6 cellular contexts compared by ENCODE assay signal in genomic region chr17:16842376-16842775, GRCh38.
DNase-seq lines count a peak whose midpoint lies in the region; ATAC-seq, FAIRE-seq and TF ChIP-seq lines count a peak whose summit lies in the region.
"Not testable (repeated sequence)": the region's sequence is repeated elsewhere in the genome, so short reads cannot be mapped to it uniquely, and the experiment has no call there.

No MANE protein-coding gene starts in this region.

- TF ChIP-seq CTCF in chondrocyte (IDR thresholded peaks at IDR 0.05); kidney (IDR thresholded peaks at IDR 0.05; ENCODE audit: borderline replicate concordance, extremely low read depth, insufficient read depth); nephron progenitor cell (IDR thresholded peaks at IDR 0.05); upper lobe of right lung (IDR thresholded peaks at IDR 0.05): not testable (repeated sequence)

- not testable (repeated sequence) for H3K36me3 ChIP-seq in kidney (ENCODE audit: control insufficient read depth in 1 of 2, insufficient read depth in 2 of 2, low read length in 2 of 2); upper lobe of right lung

- intact Hi-C loops in kidney (cut with DNase I); upper lobe of right lung (cut with DNase I): not testable (repeated sequence)

- not testable (repeated sequence) for H3K9me3 ChIP-seq in kidney (ENCODE audit: control insufficient read depth in 1 of 2, low read length in 2 of 2); upper lobe of right lung

- not testable (repeated sequence) for H3K36me3 Mint-ChIP-seq in chondrocyte (ENCODE audit: low read depth); nephron progenitor cell (ENCODE audit: low read depth)

- H3K9me3 Mint-ChIP-seq in chondrocyte (ENCODE audit: low read depth); nephron progenitor cell: not testable (repeated sequence)

- DNase-seq in EH (ENCODE audit: low read depth) (peak; percentile 12), chondrocyte (ENCODE audit: low spot score) (peak; percentile 0), kidney (peak; percentile 2), upper lobe of right lung (peak; percentile 3)
- DNase-seq in activated effector memory CD4-positive, alpha-beta T cell treated with anti-CD3 and anti-CD28 coated beads, Interleukin-2, amount 50 U/mL, for 16 hours = peak; percentile 30
- DNase-seq in nephron progenitor cell = not testable (repeated sequence)

- not testable (repeated sequence) for H3K4me1 Mint-ChIP-seq in chondrocyte (ENCODE audit: low read depth)
- H3K4me1 Mint-ChIP-seq in nephron progenitor cell = peaks cover 14% of the 10 kb centered on the region

- not testable (repeated sequence) for FAIRE-seq in kidney (lab: Jason Lieb, UNC)

- not testable (repeated sequence) for H3K9ac ChIP-seq in kidney (ENCODE audit: low read length in 2 of 2)

- H3K27me3 ChIP-seq in upper lobe of right lung = not testable (repeated sequence)

- not testable (repeated sequence) for H3K4me3 Mint-ChIP-seq in chondrocyte (ENCODE audit: unreplicated experiment)
- peak overlapping the region; percentile 49 for H3K4me3 Mint-ChIP-seq in nephron progenitor cell

- H3K4me1 ChIP-seq in kidney (ENCODE audit: control insufficient read depth in 1 of 2, insufficient read depth in 1 of 2, low read depth in 1 of 2, low read length in 2 of 2); upper lobe of right lung: not testable (repeated sequence)

- not testable (repeated sequence) for H3K27ac ChIP-seq in kidney (ENCODE audit: low read depth in 2 of 2, low read length in 2 of 2); upper lobe of right lung

- H3K27me3 Mint-ChIP-seq in chondrocyte (ENCODE audit: low read depth); nephron progenitor cell (ENCODE audit: low read depth, poor library complexity): not testable (repeated sequence)

- not testable (repeated sequence) for H3K27ac Mint-ChIP-seq in chondrocyte (ENCODE audit: unreplicated experiment); nephron progenitor cell

- not testable (repeated sequence) for ATAC-seq in upper lobe of right lung

- not testable (repeated sequence) for H3K4me3 ChIP-seq in kidney (ENCODE audit: low read length in 2 of 2); upper lobe of right lung
